ENCODE assay signal across 14 cellular contexts in the genomic region with DNA sequence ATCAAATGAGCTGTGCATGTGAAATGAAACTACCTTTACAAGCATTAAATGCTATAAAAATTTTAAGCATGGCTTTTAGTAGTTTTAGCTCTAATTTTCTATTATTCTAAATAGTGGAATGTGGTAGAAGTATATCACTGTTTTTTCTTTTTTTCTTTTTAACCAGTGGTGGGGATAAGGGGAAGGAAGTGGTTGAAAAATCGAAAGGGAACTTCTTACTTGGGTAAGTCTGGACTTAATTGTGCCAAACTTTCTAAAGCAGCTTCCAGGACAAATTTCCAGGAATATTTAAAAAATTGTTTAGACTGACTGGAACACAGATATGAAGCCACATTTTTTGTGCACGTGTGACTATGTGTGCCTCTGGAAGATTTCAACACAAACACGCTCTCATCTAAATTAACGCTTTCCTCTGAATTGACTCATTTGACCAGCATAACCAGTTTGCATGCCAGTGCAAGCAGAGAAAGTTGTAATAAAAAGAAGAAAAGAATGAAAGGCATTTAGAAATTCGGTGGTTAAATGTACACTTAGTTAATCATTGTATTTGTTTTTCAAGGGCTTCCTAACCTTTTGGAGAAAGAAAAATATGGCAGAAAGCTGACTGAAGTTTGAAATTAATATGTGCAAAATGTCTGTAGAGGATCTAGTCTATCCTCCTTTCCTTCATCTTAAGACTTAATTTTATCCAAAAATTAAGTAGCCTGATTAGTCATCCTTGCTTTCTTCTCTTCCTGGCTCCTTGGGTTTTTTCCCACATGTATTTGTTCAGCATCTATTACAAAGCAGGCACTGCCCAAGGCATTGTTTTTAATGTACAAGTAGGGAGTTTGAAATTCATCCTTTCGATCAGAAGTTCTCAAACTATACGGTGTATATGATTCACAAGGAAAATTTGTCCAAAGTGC. TPM values are rescaled to one million over a fixed set of nuclear protein-coding genes. Genes with fewer than 3 reads are reported as not detected.
DNase-seq lines count a peak whose midpoint lies in the region; ATAC-seq, FAIRE-seq and TF ChIP-seq lines count a peak whose summit lies in the region.
"Had no signal": no experiment of that assay in that cellular context is flagged by ENCODE, and none has a peak within 500 bp of the region (broad histone marks: within the 10 kb centered on the region; RNA-seq: fewer than 3 reads in every experiment).

No MANE protein-coding gene starts in this region.

- H3K4me1 ChIP-seq in small intestine (ENCODE audit: control insufficient read depth in 2 of 2, insufficient read depth in 1 of 2, low read depth in 1 of 2, low read length in 1 of 2) = no peaks in the 10 kb centered on the region

- H3K4me3 ChIP-seq in cardiac fibroblast (replicated peaks in 1 of 2; ENCODE audit: low read depth in 2 of 2, low read length in 2 of 2) = no peak overlapping the region
- no peak overlapping the region for H3K4me3 ChIP-seq in small intestine (ENCODE audit: low read depth in 1 of 2, low read length in 2 of 2)

- DNase-seq in AML-193 (lab: John Stamatoyannopoulos, UW) (peak; percentile 20 to 27), LHCN-M2 (ENCODE audit: low read depth) (peak; percentile 72), cardiac fibroblast (ENCODE audit: low read depth in 2 of 2) (peak; percentile 51 to 57), myocyte (ENCODE audit: low read depth) (peak; percentile 27), small intestine (no peak), CD1c-positive myeloid dendritic cell (ENCODE audit: extremely low spot score) (no peak)
- DNase-seq: activated T-cell treated with anti-CD3 and anti-CD28 coated beads for 4 hours; naive B cell; NCI-H526; stimulated activated naive CD4-positive, alpha-beta T cell had no signal

- FAIRE-seq in small intestine (lab: Jason Lieb, UNC) = no peak
- FAIRE-seq: GM18507 had no signal

- no peak for TF ChIP-seq CTCF in cardiac fibroblast (IDR thresholded peaks at IDR 0.05; ENCODE audit: low read depth, low read length)

- no peak overlapping the region for H3K27ac ChIP-seq in small intestine (ENCODE audit: low read depth in 1 of 2, low read length in 1 of 2)
- H3K27ac ChIP-seq: KMS-11 had no signal

- H3K36me3 ChIP-seq in small intestine (ENCODE audit: control insufficient read depth in 2 of 2, insufficient read depth in 2 of 2, low read length in 2 of 2) = no peaks in the 10 kb centered on the region

- no peaks in the 10 kb centered on the region for H3K9me3 ChIP-seq in small intestine (ENCODE audit: control insufficient read depth, low read depth)

- ATAC-seq in HG02981 (IDR thresholded peaks at IDR 0.05; ENCODE audit: unreplicated experiment) (no peak), HG02763 (IDR thresholded peaks at IDR 0.05; ENCODE audit: unreplicated experiment) (no peak)

- H3K27me3 ChIP-seq in small intestine (ENCODE audit: control insufficient read depth in 2 of 2, insufficient read depth in 2 of 2, low read length in 2 of 2) = no peaks in the 10 kb centered on the region

- 66 to 69% (median 67%) methylated on average over 7 of the region's 7 CpGs for WGBS in small intestine, 3 donors

RNA-seq across cellular contexts. Expression of a gene that starts 18.9 kb away (rescaled TPM):
- total RNA-seq in LHCN-M2 (2014; rRNA removed) (35.5 and 44.4 TPM in 2 replicates), myocyte (56.1 and 58.0 TPM in 2 replicates)
- 23.3 TPM for polyA plus RNA-seq in LHCN-M2 (2012)
- 32.6 TPM for polyA plus RNA-seq in myocyte (2012)
- 10 to 100 TPM; 30.2 to 36.5 (median 31.9) TPM for polyA plus RNA-seq in small intestine

Comparison
In these comparisons a context has a peak if more than half of its experiments do, and no peak if none do; other contexts are left out.
1. DNase-seq: peak in AML-193 (2 of 2), LHCN-M2 (single experiment), cardiac fibroblast (2 of 2) and myocyte (single experiment); none in small intestine (single experiment) and CD1c-positive myeloid dendritic cell (single experiment).